1 cellular context compared by ENCODE assay signal in genomic region chr5:149152317-149152746, GRCh38.
TF ChIP-seq lines count a peak whose summit lies in the region.

No MANE protein-coding gene starts in this region.

TF ChIP-seq in HepG2, 621 proteins besides CTCF, POLR2A, EP300 and RAD21 (continued from another document and continues in another):
- TF ChIP-seq, protein P1, sequence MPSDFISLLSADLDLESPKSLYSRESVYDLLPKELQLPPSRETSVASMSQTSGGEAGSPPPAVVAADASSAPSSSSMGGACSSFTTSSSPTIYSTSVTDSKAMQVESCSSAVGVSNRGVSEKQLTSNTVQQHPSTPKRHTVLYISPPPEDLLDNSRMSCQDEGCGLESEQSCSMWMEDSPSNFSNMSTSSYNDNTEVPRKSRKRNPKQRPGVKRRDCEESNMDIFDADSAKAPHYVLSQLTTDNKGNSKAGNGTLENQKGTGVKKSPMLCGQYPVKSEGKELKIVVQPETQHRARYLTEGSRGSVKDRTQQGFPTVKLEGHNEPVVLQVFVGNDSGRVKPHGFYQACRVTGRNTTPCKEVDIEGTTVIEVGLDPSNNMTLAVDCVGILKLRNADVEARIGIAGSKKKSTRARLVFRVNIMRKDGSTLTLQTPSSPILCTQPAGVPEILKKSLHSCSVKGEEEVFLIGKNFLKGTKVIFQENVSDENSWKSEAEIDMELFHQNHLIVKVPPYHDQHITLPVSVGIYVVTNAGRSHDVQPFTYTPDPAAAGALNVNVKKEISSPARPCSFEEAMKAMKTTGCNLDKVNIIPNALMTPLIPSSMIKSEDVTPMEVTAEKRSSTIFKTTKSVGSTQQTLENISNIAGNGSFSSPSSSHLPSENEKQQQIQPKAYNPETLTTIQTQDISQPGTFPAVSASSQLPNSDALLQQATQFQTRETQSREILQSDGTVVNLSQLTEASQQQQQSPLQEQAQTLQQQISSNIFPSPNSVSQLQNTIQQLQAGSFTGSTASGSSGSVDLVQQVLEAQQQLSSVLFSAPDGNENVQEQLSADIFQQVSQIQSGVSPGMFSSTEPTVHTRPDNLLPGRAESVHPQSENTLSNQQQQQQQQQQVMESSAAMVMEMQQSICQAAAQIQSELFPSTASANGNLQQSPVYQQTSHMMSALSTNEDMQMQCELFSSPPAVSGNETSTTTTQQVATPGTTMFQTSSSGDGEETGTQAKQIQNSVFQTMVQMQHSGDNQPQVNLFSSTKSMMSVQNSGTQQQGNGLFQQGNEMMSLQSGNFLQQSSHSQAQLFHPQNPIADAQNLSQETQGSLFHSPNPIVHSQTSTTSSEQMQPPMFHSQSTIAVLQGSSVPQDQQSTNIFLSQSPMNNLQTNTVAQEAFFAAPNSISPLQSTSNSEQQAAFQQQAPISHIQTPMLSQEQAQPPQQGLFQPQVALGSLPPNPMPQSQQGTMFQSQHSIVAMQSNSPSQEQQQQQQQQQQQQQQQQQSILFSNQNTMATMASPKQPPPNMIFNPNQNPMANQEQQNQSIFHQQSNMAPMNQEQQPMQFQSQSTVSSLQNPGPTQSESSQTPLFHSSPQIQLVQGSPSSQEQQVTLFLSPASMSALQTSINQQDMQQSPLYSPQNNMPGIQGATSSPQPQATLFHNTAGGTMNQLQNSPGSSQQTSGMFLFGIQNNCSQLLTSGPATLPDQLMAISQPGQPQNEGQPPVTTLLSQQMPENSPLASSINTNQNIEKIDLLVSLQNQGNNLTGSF (CRISPR knock-in tag; IDR thresholded peaks at IDR 0.05): no peak
- peak; percentile 94 for TF ChIP-seq NCOA2 (CRISPR knock-in tag; IDR thresholded peaks at IDR 0.05)
- TF ChIP-seq MED13 (CRISPR knock-in tag; IDR thresholded peaks at IDR 0.05): no peak
- TF ChIP-seq, protein P2, sequence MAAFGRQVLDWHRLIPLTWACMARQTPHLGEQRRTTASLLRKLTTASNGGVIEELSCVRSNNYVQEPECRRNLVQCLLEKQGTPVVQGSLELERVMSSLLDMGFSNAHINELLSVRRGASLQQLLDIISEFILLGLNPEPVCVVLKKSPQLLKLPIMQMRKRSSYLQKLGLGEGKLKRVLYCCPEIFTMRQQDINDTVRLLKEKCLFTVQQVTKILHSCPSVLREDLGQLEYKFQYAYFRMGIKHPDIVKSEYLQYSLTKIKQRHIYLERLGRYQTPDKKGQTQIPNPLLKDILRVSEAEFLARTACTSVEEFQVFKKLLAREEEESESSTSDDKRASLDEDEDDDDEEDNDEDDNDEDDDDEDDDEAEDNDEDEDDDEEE (CRISPR knock-in tag; IDR thresholded peaks at IDR 0.05): no peak
- TF ChIP-seq ZNF891 (CRISPR knock-in tag; IDR thresholded peaks at IDR 0.05): no peak
- TF ChIP-seq SRSF4 (IDR thresholded peaks at IDR 0.05; ENCODE audit: low read depth, low read length, poor library complexity, severe bottlenecking): no peak
- no peak for TF ChIP-seq CBFB (CRISPR knock-in tag; IDR thresholded peaks at IDR 0.05)
- peak; percentile 26; the same call in 1 of the 2 replicates for TF ChIP-seq ZSCAN9 (CRISPR knock-in tag; IDR thresholded peaks at IDR 0.05; ENCODE audit: borderline replicate concordance)
- TF ChIP-seq ZNF609 (CRISPR knock-in tag; IDR thresholded peaks at IDR 0.05; ENCODE audit: borderline replicate concordance): peak; percentile 74; the same call in 1 of the 2 replicates
- TF ChIP-seq, protein P3, sequence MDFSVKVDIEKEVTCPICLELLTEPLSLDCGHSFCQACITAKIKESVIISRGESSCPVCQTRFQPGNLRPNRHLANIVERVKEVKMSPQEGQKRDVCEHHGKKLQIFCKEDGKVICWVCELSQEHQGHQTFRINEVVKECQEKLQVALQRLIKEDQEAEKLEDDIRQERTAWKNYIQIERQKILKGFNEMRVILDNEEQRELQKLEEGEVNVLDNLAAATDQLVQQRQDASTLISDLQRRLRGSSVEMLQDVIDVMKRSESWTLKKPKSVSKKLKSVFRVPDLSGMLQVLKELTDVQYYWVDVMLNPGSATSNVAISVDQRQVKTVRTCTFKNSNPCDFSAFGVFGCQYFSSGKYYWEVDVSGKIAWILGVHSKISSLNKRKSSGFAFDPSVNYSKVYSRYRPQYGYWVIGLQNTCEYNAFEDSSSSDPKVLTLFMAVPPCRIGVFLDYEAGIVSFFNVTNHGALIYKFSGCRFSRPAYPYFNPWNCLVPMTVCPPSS (IDR thresholded peaks at IDR 0.05): no peak
- TF ChIP-seq, protein P4, sequence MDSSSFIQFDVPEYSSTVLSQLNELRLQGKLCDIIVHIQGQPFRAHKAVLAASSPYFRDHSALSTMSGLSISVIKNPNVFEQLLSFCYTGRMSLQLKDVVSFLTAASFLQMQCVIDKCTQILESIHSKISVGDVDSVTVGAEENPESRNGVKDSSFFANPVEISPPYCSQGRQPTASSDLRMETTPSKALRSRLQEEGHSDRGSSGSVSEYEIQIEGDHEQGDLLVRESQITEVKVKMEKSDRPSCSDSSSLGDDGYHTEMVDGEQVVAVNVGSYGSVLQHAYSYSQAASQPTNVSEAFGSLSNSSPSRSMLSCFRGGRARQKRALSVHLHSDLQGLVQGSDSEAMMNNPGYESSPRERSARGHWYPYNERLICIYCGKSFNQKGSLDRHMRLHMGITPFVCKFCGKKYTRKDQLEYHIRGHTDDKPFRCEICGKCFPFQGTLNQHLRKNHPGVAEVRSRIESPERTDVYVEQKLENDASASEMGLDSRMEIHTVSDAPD (CRISPR knock-in tag; IDR thresholded peaks at IDR 0.05): no peak
- TF ChIP-seq, protein P5, sequence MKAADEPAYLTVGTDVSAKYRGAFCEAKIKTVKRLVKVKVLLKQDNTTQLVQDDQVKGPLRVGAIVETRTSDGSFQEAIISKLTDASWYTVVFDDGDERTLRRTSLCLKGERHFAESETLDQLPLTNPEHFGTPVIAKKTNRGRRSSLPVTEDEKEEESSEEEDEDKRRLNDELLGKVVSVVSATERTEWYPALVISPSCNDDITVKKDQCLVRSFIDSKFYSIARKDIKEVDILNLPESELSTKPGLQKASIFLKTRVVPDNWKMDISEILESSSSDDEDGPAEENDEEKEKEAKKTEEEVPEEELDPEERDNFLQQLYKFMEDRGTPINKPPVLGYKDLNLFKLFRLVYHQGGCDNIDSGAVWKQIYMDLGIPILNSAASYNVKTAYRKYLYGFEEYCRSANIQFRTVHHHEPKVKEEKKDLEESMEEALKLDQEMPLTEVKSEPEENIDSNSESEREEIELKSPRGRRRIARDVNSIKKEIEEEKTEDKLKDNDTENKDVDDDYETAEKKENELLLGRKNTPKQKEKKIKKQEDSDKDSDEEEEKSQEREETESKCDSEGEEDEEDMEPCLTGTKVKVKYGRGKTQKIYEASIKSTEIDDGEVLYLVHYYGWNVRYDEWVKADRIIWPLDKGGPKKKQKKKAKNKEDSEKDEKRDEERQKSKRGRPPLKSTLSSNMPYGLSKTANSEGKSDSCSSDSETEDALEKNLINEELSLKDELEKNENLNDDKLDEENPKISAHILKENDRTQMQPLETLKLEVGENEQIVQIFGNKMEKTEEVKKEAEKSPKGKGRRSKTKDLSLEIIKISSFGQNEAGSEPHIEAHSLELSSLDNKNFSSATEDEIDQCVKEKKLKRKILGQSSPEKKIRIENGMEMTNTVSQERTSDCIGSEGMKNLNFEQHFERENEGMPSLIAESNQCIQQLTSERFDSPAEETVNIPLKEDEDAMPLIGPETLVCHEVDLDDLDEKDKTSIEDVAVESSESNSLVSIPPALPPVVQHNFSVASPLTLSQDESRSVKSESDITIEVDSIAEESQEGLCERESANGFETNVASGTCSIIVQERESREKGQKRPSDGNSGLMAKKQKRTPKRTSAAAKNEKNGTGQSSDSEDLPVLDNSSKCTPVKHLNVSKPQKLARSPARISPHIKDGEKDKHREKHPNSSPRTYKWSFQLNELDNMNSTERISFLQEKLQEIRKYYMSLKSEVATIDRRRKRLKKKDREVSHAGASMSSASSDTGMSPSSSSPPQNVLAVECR (CRISPR knock-in tag; IDR thresholded peaks at IDR 0.05; ENCODE audit: borderline replicate concordance): no peak; the same call in 1 of the 2 replicates
- peak; percentile 72 for TF ChIP-seq DPF2 (CRISPR knock-in tag; IDR thresholded peaks at IDR 0.05; ENCODE audit: borderline replicate concordance, low read depth)
- no peak for TF ChIP-seq ZSCAN30 (CRISPR knock-in tag; IDR thresholded peaks at IDR 0.05)
- TF ChIP-seq GATAD2A (CRISPR knock-in tag; IDR thresholded peaks at IDR 0.05): peak; percentile 91
- TF ChIP-seq HDAC6 (IDR thresholded peaks at IDR 0.05; ENCODE audit: low read depth, low read length): no peak
- peak; percentile 71; the same call in 1 of the 2 replicates for TF ChIP-seq NCOR1 (IDR thresholded peaks at IDR 0.05; ENCODE audit: borderline replicate concordance, low read length)
- no peak for TF ChIP-seq SIN3B (IDR thresholded peaks at IDR 0.05; ENCODE audit: low read length)
- TF ChIP-seq, protein P6, sequence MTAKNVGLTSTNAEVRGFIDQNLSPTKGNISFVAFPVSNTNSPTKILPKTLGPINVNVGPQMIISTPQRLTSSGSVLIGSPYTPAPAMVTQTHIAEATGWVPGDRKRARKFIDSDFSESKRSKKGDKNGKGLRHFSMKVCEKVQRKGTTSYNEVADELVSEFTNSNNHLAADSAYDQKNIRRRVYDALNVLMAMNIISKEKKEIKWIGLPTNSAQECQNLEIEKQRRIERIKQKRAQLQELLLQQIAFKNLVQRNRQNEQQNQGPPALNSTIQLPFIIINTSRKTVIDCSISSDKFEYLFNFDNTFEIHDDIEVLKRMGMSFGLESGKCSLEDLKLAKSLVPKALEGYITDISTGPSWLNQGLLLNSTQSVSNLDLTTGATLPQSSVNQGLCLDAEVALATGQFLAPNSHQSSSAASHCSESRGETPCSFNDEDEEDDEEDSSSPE (CRISPR knock-in tag; IDR thresholded peaks at IDR 0.05): 0 out of 2 replicates have a peak, but pooled peaks have one; percentile 42
- TF ChIP-seq MATR3 (CRISPR knock-in tag; IDR thresholded peaks at IDR 0.05): no peak
- no peak for TF ChIP-seq ZNF7 (CRISPR knock-in tag; IDR thresholded peaks at IDR 0.05)
- no peak; the same call in 1 of the 2 replicates for TF ChIP-seq NFYC (CRISPR knock-in tag; IDR thresholded peaks at IDR 0.05)
- TF ChIP-seq KDM1A (CRISPR knock-in tag; IDR thresholded peaks at IDR 0.05): no peak
- TF ChIP-seq ZNF772 (CRISPR knock-in tag; IDR thresholded peaks at IDR 0.05): no peak
- TF ChIP-seq SMAD1 (CRISPR knock-in tag; IDR thresholded peaks at IDR 0.05; ENCODE audit: borderline replicate concordance, low read depth): no peak
- TF ChIP-seq ZNF556 (CRISPR knock-in tag; IDR thresholded peaks at IDR 0.05; ENCODE audit: borderline replicate concordance): no peak; the same call in 1 of the 2 replicates
- TF ChIP-seq LCORL (IDR thresholded peaks at IDR 0.05): no peak
- TF ChIP-seq LCORL (CRISPR knock-in tag; IDR thresholded peaks at IDR 0.05): peak; percentile 88
- TF ChIP-seq, protein P7, sequence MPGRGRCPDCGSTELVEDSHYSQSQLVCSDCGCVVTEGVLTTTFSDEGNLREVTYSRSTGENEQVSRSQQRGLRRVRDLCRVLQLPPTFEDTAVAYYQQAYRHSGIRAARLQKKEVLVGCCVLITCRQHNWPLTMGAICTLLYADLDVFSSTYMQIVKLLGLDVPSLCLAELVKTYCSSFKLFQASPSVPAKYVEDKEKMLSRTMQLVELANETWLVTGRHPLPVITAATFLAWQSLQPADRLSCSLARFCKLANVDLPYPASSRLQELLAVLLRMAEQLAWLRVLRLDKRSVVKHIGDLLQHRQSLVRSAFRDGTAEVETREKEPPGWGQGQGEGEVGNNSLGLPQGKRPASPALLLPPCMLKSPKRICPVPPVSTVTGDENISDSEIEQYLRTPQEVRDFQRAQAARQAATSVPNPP (CRISPR knock-in tag; IDR thresholded peaks at IDR 0.05): no peak
- TF ChIP-seq, protein P8, sequence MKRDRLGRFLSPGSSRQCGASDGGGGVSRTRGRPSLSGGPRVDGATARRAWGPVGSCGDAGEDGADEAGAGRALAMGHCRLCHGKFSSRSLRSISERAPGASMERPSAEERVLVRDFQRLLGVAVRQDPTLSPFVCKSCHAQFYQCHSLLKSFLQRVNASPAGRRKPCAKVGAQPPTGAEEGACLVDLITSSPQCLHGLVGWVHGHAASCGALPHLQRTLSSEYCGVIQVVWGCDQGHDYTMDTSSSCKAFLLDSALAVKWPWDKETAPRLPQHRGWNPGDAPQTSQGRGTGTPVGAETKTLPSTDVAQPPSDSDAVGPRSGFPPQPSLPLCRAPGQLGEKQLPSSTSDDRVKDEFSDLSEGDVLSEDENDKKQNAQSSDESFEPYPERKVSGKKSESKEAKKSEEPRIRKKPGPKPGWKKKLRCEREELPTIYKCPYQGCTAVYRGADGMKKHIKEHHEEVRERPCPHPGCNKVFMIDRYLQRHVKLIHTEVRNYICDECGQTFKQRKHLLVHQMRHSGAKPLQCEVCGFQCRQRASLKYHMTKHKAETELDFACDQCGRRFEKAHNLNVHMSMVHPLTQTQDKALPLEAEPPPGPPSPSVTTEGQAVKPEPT (CRISPR knock-in tag; IDR thresholded peaks at IDR 0.05; ENCODE audit: low read depth): no peak
- no peak for TF ChIP-seq ZFAT (CRISPR knock-in tag; conservative IDR thresholded peaks at IDR 0.05)
- TF ChIP-seq KLF16 (CRISPR knock-in tag; IDR thresholded peaks at IDR 0.05): peak in 1 of 2 experiments; percentile 63; a peak in 1 of 4 replicates
- TF ChIP-seq, protein P9, sequence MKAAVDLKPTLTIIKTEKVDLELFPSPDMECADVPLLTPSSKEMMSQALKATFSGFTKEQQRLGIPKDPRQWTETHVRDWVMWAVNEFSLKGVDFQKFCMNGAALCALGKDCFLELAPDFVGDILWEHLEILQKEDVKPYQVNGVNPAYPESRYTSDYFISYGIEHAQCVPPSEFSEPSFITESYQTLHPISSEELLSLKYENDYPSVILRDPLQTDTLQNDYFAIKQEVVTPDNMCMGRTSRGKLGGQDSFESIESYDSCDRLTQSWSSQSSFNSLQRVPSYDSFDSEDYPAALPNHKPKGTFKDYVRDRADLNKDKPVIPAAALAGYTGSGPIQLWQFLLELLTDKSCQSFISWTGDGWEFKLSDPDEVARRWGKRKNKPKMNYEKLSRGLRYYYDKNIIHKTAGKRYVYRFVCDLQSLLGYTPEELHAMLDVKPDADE (CRISPR knock-in tag; IDR thresholded peaks at IDR 0.05): no peak
